9 cellular contexts compared by ENCODE assay signal in the genomic region with DNA sequence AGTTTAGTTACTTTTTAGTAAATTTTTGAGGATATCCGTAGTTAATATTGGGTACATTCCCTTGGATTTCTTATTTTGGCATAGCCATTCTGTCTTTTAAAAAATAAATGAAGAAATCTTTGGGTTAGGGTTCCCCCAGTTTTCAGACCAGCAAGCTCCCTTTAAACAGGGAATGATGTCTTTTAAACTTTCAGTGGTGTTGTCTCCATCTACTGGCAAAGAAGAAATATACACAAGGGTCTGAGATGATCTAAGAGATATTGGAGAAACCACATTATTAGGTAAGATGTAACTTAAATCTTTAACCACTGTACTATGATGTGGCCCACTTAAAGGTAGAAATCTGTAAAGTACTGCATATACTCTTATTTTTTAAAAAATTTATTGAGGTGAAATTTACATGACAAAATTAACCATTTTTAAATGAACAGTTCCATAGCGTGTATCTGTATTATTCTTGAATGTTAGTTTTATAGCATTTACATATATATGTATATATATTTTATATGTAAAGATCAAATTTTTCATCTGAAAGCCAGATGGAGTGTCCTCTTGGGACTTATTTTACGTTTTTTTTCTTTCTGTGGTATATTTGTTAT. TPM values are rescaled to one million over a fixed set of nuclear protein-coding genes. Genes with fewer than 3 reads are reported as not detected.
DNase-seq lines count a peak whose midpoint lies in the region; ATAC-seq and TF ChIP-seq lines count a peak whose summit lies in the region.
"Had no signal": no experiment of that assay in that cellular context is flagged by ENCODE, and none has a peak within 500 bp of the region (broad histone marks: within the 10 kb centered on the region; RNA-seq: fewer than 3 reads in every experiment).

No MANE protein-coding gene starts in this region.

- H3K9me3 ChIP-seq in SU-DHL-6 (ENCODE audit: insufficient read depth, low read length) = no peaks in the 10 kb centered on the region

- ATAC-seq in HG02623 (IDR thresholded peaks at IDR 0.05; ENCODE audit: unreplicated experiment) = no peak

- peaks cover 42% of the 10 kb centered on the region for H3K36me3 ChIP-seq in SU-DHL-6 (ENCODE audit: low read length)

- H3K36me3 Mint-ChIP-seq in progenitor cell of endocrine pancreas (ENCODE audit: insufficient read depth) = peaks cover 12% of the 10 kb centered on the region

- peak; percentile 2 for DNase-seq in DMS53 treated with DMSO at 0.1 percent for 48 hours (lab: John Stamatoyannopoulos, UW; ENCODE audit: unreplicated experiment)
- DNase-seq in HPDE6-E6E7 (ENCODE audit: extremely low spot score) = peak; percentile 7
- DNase-seq in fibroblast of pulmonary artery (ENCODE audit: low read depth) = peak; percentile 67
- no peak for DNase-seq in progenitor cell of endocrine pancreas (ENCODE audit: low spot score, unreplicated experiment)
- DNase-seq in activated naive CD4-positive, alpha-beta T cell (lab: John Stamatoyannopoulos, UW) = no peak
- no peak for DNase-seq in NCI-H1930 (lab: John Stamatoyannopoulos, UW)

- no peaks in the 10 kb centered on the region; the same call in 1 of the 2 replicates for H4K20me1 ChIP-seq in SU-DHL-6 (ENCODE audit: low read depth, low read length)

- no peak overlapping the region for H3K9ac ChIP-seq in SU-DHL-6 (ENCODE audit: low read length)

- peaks cover 2% of the 10 kb centered on the region for H3K4me1 Mint-ChIP-seq in progenitor cell of endocrine pancreas (ENCODE audit: low read depth)

- peaks cover 13% of the 10 kb centered on the region for H3K79me2 ChIP-seq in SU-DHL-6 (ENCODE audit: insufficient read depth, low read length)

- H3F3A ChIP-seq in SU-DHL-6 (ENCODE audit: insufficient read depth) = peaks cover 27% of the 10 kb centered on the region

- H3K27me3 ChIP-seq in SU-DHL-6 (ENCODE audit: low read length) = no peaks in the 10 kb centered on the region

- H2AFZ ChIP-seq in SU-DHL-6 (ENCODE audit: low read depth, low read length, severe bottlenecking) = no peak overlapping the region

- H3K27ac ChIP-seq in SU-DHL-6 (ENCODE audit: low read depth, low read length) = no peak overlapping the region

- no peak overlapping the region for H3K4me3 Mint-ChIP-seq in progenitor cell of endocrine pancreas (ENCODE audit: low read depth)
- H3K4me3 Mint-ChIP-seq: T-helper 1 cell treated with Interleukin-12 subunit alpha and Interleukin-12 subunit beta and Interleukin-4 antibody, amounts not matched to agents 30 μg/mL and 1 μg/mL, for 36 hours had no signal

- H3K27me3 Mint-ChIP-seq in progenitor cell of endocrine pancreas = no peaks in the 10 kb centered on the region

- H3K9me3 Mint-ChIP-seq in progenitor cell of endocrine pancreas (ENCODE audit: low read depth) = no peaks in the 10 kb centered on the region
- H3K9me3 Mint-ChIP-seq: T-helper 1 cell treated with Interleukin-12 subunit alpha and Interleukin-12 subunit beta and Interleukin-4 antibody, amounts not matched to agents 30 μg/mL and 1 μg/mL, for 36 hours had no signal

- H3K4me3 ChIP-seq in SU-DHL-6 (ENCODE audit: insufficient read depth, low read length, poor library complexity, severe bottlenecking) (no peak overlapping the region), fibroblast of pulmonary artery (replicated peaks; ENCODE audit: low read depth, low read length) (no peak overlapping the region)

- no peaks in the 10 kb centered on the region for H3K9me2 ChIP-seq in SU-DHL-6 (replicated peaks; ENCODE audit: insufficient read depth, low read length)

- peak; percentile 51 for TF ChIP-seq CTCF in SU-DHL-6 (IDR thresholded peaks at IDR 0.05; ENCODE audit: insufficient read depth, low read length, poor library complexity, severe bottlenecking)
- TF ChIP-seq CTCF in fibroblast of pulmonary artery (IDR thresholded peaks at IDR 0.05; ENCODE audit: low read length, missing control alignments) = peak; percentile 67
- peak; percentile 67 for TF ChIP-seq CTCF in progenitor cell of endocrine pancreas (IDR thresholded peaks at IDR 0.05; ENCODE audit: unreplicated experiment)

- H3K27ac Mint-ChIP-seq in progenitor cell of endocrine pancreas = no peak overlapping the region
- H3K27ac Mint-ChIP-seq: T-helper 1 cell treated with Interleukin-12 subunit alpha and Interleukin-12 subunit beta and Interleukin-4 antibody, amounts not matched to agents 30 μg/mL and 1 μg/mL, for 36 hours had no signal

- H3K4me2 ChIP-seq in SU-DHL-6 (ENCODE audit: low read depth, low read length, poor library complexity, severe bottlenecking) = no peak overlapping the region

RNA-seq across cellular contexts. Expression of a gene that starts 35.1 kb away (rescaled TPM):
- total RNA-seq in progenitor cell of endocrine pancreas = 75.8 and 81.7 TPM in 2 replicates

Comparison
In these comparisons a context has a peak if more than half of its experiments do, and no peak if none do; other contexts are left out.
1. DNase-seq: peak in DMS53 treated with DMSO at 0.1 percent for 48 hours (single experiment), HPDE6-E6E7 (single experiment) and fibroblast of pulmonary artery (single experiment); none in progenitor cell of endocrine pancreas (single experiment), activated naive CD4-positive, alpha-beta T cell (0 of 4) and NCI-H1930 (0 of 2).
2. Peak in every context shown above with its lines, with median percentiles within 50 percentile points of each other: CTCF ChIP-seq.